ENCODE assay signal across 21 cellular contexts in the genomic region with DNA sequence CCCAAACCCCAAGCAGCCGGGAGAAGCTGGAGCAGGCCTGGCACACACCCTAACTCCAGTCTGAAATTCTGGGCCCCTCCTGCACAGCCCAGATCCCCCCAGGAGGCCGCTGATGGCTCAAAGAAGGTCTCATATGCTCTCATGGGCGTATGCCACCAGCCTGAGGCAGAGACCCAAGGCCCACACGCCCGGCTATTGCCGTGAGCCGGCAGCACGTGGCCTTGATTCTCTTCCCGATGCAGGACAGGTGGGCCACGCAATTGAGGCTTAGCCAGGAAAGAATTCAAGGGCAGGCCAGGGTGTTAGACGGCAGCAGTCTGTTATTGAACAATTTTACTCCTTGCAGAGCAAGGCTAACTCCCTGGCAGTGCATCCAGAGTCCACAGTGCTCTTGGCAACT. TPM values are rescaled to one million over a fixed set of nuclear protein-coding genes. Genes with fewer than 3 reads are reported as not detected.
DNase-seq lines count a peak whose midpoint lies in the region; ATAC-seq, FAIRE-seq and TF ChIP-seq lines count a peak whose summit lies in the region.
"Had no signal": no experiment of that assay in that cellular context is flagged by ENCODE, and none has a peak within 500 bp of the region (broad histone marks: within the 10 kb centered on the region; RNA-seq: fewer than 3 reads in every experiment).

No MANE protein-coding gene starts in this region.

- H3K27ac ChIP-seq in pancreas (no peak overlapping the region), SK-N-SH (ENCODE audit: low read depth in 2 of 2, low read length in 1 of 2) (no peak overlapping the region)
- H3K27ac ChIP-seq: C4-2B, SK-N-MC had no signal

- H3F3A ChIP-seq in SK-N-SH (replicated peaks; ENCODE audit: insufficient read depth), result no peaks in the 10 kb centered on the region

- peaks cover 18% of the 10 kb centered on the region for H3K4me1 Mint-ChIP-seq in central memory CD8-positive, alpha-beta T cell
- H3K4me1 Mint-ChIP-seq in mesothelial cell of epicardium, result peaks cover 2% of the 10 kb centered on the region

- H3K79me2 ChIP-seq in SK-N-SH (ENCODE audit: insufficient read depth), result no peaks in the 10 kb centered on the region

- no peaks in the 10 kb centered on the region for H3K36me3 ChIP-seq in pancreas
- no peaks in the 10 kb centered on the region for H3K36me3 ChIP-seq in SK-N-SH (replicated peaks in 1 of 2; ENCODE audit: control insufficient read depth in 1 of 2, insufficient read depth in 2 of 2, low read length in 1 of 2)

- 20 to 34% methylated on average over 10 to 11 of the region's 11 CpGs for WGBS in pancreas, 2 donors
- 53% methylated on average over 7 of the region's 11 CpGs for WGBS in SK-N-SH (ENCODE audit: low lambda C conversion rate)

- no peaks in the 10 kb centered on the region for H3K27me3 ChIP-seq in pancreas
- peaks cover 10% of the 10 kb centered on the region; the same call in 1 of the 2 replicates for H3K27me3 ChIP-seq in SK-N-SH (ENCODE audit: insufficient read depth)

- no peaks in the 10 kb centered on the region for H3K9me3 ChIP-seq in pancreas
- H3K9me3 ChIP-seq in SK-N-SH, result peaks cover 7% of the 10 kb centered on the region

- no peak for ATAC-seq in central memory CD8-positive, alpha-beta T cell (replicated peaks; ENCODE audit: extremely low read depth, poor library complexity, severe bottlenecking)
- peak in 3 of 4 donors; percentile 20 to 38 (median 33) for ATAC-seq in pancreas
- no peak for ATAC-seq in HG02981 (IDR thresholded peaks at IDR 0.05; ENCODE audit: unreplicated experiment)

- no peak for TF ChIP-seq CTCF in pancreas (IDR thresholded peaks at IDR 0.05)
- no peak for TF ChIP-seq CTCF in SK-N-SH (IDR thresholded peaks at IDR 0.05)
- TF ChIP-seq CTCF in mesothelial cell of epicardium (IDR thresholded peaks at IDR 0.05; ENCODE audit: unreplicated experiment), result no peak

- no peak for TF ChIP-seq RAD21 in SK-N-SH (IDR thresholded peaks at IDR 0.05; ENCODE audit: low read length)

- H3K9me3 Mint-ChIP-seq in central memory CD8-positive, alpha-beta T cell, result peaks cover 7% of the 10 kb centered on the region
- H3K9me3 Mint-ChIP-seq in mesothelial cell of epicardium, result peaks cover 10% of the 10 kb centered on the region

- H3K4me3 Mint-ChIP-seq in central memory CD8-positive, alpha-beta T cell, result peak overlapping the region; percentile 50
- H3K4me3 Mint-ChIP-seq in mesothelial cell of epicardium, result no peak overlapping the region

- H3K4me1 ChIP-seq in pancreas (no peaks in the 10 kb centered on the region), SK-N-SH (ENCODE audit: control insufficient read depth in 1 of 2, insufficient read depth in 2 of 2, low read depth in 1 of 2, low read length in 1 of 2) (peaks cover 0 to 9% of the 10 kb centered on the region in 2 experiments; a peak in 1 of 4 replicates)

- H3K27me3 Mint-ChIP-seq in central memory CD8-positive, alpha-beta T cell, result no peaks in the 10 kb centered on the region
- H3K27me3 Mint-ChIP-seq in mesothelial cell of epicardium (ENCODE audit: low read depth), result peaks cover 33% of the 10 kb centered on the region

- POLR2A ChIA-PET in SK-N-SH (lab: Yijun Ruan, JAX), result no interaction called here

- H3K4me3 ChIP-seq in pancreas, result no peak overlapping the region
- no peak overlapping the region for H3K4me3 ChIP-seq in SK-N-SH (ENCODE audit: low read depth in 2 of 2, low read length in 1 of 2)
- H3K4me3 ChIP-seq: SK-N-MC had no signal

- CTCF ChIA-PET in SK-N-SH (lab: Yijun Ruan, JAX), result interaction anchor here (1.1 to 1.2 kb wide), 2 partner anchors 14 to 103 kb away, joined by 3 to 4 read pairs; no protein-coding TSS in a partner anchor

- H3K36me3 Mint-ChIP-seq in central memory CD8-positive, alpha-beta T cell (ENCODE audit: insufficient read depth), result peaks cover 11% of the 10 kb centered on the region
- H3K36me3 Mint-ChIP-seq in mesothelial cell of epicardium, result peaks cover 6% of the 10 kb centered on the region

- no peak overlapping the region for H3K4me2 ChIP-seq in SK-N-SH

- intact Hi-C loops in pancreas (cut with DNase I), result no loop called here

- H4K20me1 ChIP-seq in SK-N-SH (ENCODE audit: insufficient read depth), result no peaks in the 10 kb centered on the region

- no peak overlapping the region for H3K9ac ChIP-seq in SK-N-SH

- TF ChIP-seq EP300 in SK-N-SH (IDR thresholded peaks at IDR 0.05; ENCODE audit: borderline replicate concordance in 1 of 2, low read depth in 1 of 2, low read length in 1 of 2), result no peak

- no peak overlapping the region for H2AFZ ChIP-seq in SK-N-SH (ENCODE audit: low read depth)

- DNase-seq in NCI-H2196 (lab: John Stamatoyannopoulos, UW; ENCODE audit: unreplicated experiment) (peak; percentile 6), NCI-H2196 treated with DMSO at 0.1 percent for 48 hours (lab: John Stamatoyannopoulos, UW; ENCODE audit: unreplicated experiment) (no peak), NCI-H69 (lab: John Stamatoyannopoulos, UW) (peak; percentile 61), pancreas (peak in 3 of 6 donors; percentile 41 to 59 (median 47)), SK-N-SH (no peak), mesothelial cell of epicardium (ENCODE audit: low spot score in 2 of 2, unreplicated experiment in 2 of 2) (no peak)
- DNase-seq in central memory CD8-positive, alpha-beta T cell (ENCODE audit: low spot score in 2 of 2), result no peak
- DNase-seq: DMS79 treated with DMSO at 0.1 percent for 48 hours, KBM-7, NCI-H1092, NCI-H1436, NCI-H187 treated with DMSO at 0.1 percent for 48 hours, NCI-H2107, NCI-H2227 treated with DMSO at 0.1 percent for 48 hours, NCI-H510A, SHP77 had no signal

- no peaks in the 10 kb centered on the region for H3K9me2 ChIP-seq in SK-N-SH

- no peak for FAIRE-seq in pancreas (lab: Jason Lieb, UNC)
- FAIRE-seq: A204.1, D721Med had no signal

- no peak overlapping the region for H3K27ac Mint-ChIP-seq in central memory CD8-positive, alpha-beta T cell (ENCODE audit: low read depth)
- no peak overlapping the region for H3K27ac Mint-ChIP-seq in mesothelial cell of epicardium

TF ChIP-seq in SK-N-SH, 30 proteins besides CTCF, POLR2A, EP300 and RAD21:
- TF ChIP-seq EZH2phosphoT487 (IDR thresholded peaks at IDR 0.05; ENCODE audit: borderline replicate concordance, low read depth) (no peak), ZBTB33 (IDR thresholded peaks at IDR 0.05; ENCODE audit: borderline replicate concordance, low read depth) (no peak), USF2 (IDR thresholded peaks at IDR 0.05; ENCODE audit: borderline replicate concordance, low read depth, low read length) (no peak), TCF12 (IDR thresholded peaks at IDR 0.05) (no peak), TEAD4 (IDR thresholded peaks at IDR 0.05; ENCODE audit: borderline replicate concordance, insufficient read depth) (no peak), NRF1 (IDR thresholded peaks at IDR 0.05; ENCODE audit: low read depth, low read length) (no peak)
- TF ChIP-seq, protein P1, sequence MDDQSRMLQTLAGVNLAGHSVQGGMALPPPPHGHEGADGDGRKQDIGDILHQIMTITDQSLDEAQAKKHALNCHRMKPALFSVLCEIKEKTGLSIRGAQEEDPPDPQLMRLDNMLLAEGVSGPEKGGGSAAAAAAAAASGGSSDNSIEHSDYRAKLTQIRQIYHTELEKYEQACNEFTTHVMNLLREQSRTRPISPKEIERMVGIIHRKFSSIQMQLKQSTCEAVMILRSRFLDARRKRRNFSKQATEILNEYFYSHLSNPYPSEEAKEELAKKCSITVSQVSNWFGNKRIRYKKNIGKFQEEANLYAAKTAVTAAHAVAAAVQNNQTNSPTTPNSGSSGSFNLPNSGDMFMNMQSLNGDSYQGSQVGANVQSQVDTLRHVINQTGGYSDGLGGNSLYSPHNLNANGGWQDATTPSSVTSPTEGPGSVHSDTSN (IDR thresholded peaks at IDR 0.05), result no peak

RNA-seq across cellular contexts. Expression of gene ZC3H18, which starts 29.1 kb away (rescaled TPM):
- total RNA-seq in pancreas (10 to 100 TPM; 12.2 to 19.6 (median 16.6) TPM), mesothelial cell of epicardium (59.9 to 64.9 TPM (median 62.2 TPM) in 3 replicates)
- polyA plus RNA-seq in pancreas (10 to 100 TPM; 19.1 to 27.6 TPM), SK-N-SH (2012; rRNA removed) (18.1 and 32.7 TPM in 2 replicates)
- 17.4 and 19.4 TPM in 2 replicates for polyA plus RNA-seq in SK-N-SH (2012; cell fraction: cytosol; rRNA removed)
- polyA plus RNA-seq in SK-N-SH (2012; cell fraction: nucleus; rRNA removed), result 76.1 and 100 TPM in 2 replicates

Comparison
In these comparisons a context has a peak if more than half of its experiments do, and no peak if none do; other contexts are left out.
1. DNase-seq: peak in NCI-H2196 (single experiment) and NCI-H69 (single experiment); none in NCI-H2196 treated with DMSO at 0.1 percent for 48 hours (single experiment), central memory CD8-positive, alpha-beta T cell (0 of 2), SK-N-SH (single experiment) and mesothelial cell of epicardium (0 of 2).
2. ATAC-seq: peak in pancreas (3 of 4); none in central memory CD8-positive, alpha-beta T cell (single experiment) and HG02981 (single experiment).